12 cellular contexts compared by ENCODE assay signal in genomic region chr3:171248426-171249115, GRCh38.
DNase-seq lines count a peak whose midpoint lies in the region; ATAC-seq lines count a peak whose summit lies in the region.
"Had no signal": no experiment of that assay in that cellular context is flagged by ENCODE, and none has a peak within 500 bp of the region (broad histone marks: within the 10 kb centered on the region; RNA-seq: fewer than 3 reads in every experiment).

No MANE protein-coding gene starts in this region.

- peaks cover 14% of the 10 kb centered on the region for H3K36me3 Mint-ChIP-seq in activated CD8-positive, alpha-beta T cell treated with anti-CD3 and anti-CD28 coated beads, Interleukin-2, amount 10 ng/mL, durations not matched to agents 7 days and 5 days (ENCODE audit: low read depth)
- H3K36me3 Mint-ChIP-seq: stimulated activated memory B cell treated with anti-CD40 and anti-IgM and Interleukin-4, amounts not matched to agents 10 μg/mL and 1 μg/mL and 100 μg/mL, for 72 hours had no signal

- no peak for DNase-seq in activated CD8-positive, alpha-beta T cell treated with anti-CD3 and anti-CD28 coated beads, Interleukin-2, amount 10 ng/mL, durations not matched to agents 7 days and 5 days
- DNase-seq in NCI-H2029 treated with DMSO at 0.1 percent for 48 hours (lab: John Stamatoyannopoulos, UW) (no peak), NCI-H1436 (lab: John Stamatoyannopoulos, UW) (no peak), NCI-H510A (lab: John Stamatoyannopoulos, UW) (no peak), DMS79 (lab: John Stamatoyannopoulos, UW) (no peak)
- DNase-seq: left ventricle myocardium inferior had no signal

- no peak overlapping the region for H3K27ac Mint-ChIP-seq in activated CD8-positive, alpha-beta T cell treated with anti-CD3 and anti-CD28 coated beads, Interleukin-2, amount 10 ng/mL, durations not matched to agents 7 days and 5 days
- H3K27ac Mint-ChIP-seq: activated naive CD8-positive, alpha-beta T cell; stimulated activated memory B cell treated with anti-CD40 and anti-IgM and Interleukin-4, amounts not matched to agents 10 μg/mL and 1 μg/mL and 100 μg/mL, for 72 hours; T-helper 1 cell treated with Interleukin-12 subunit alpha and Interleukin-12 subunit beta and Interleukin-4 antibody, amounts not matched to agents 30 μg/mL and 1 μg/mL, for 36 hours had no signal

- no peaks in the 10 kb centered on the region for H3K9me3 Mint-ChIP-seq in activated CD8-positive, alpha-beta T cell treated with anti-CD3 and anti-CD28 coated beads, Interleukin-2, amount 10 ng/mL, durations not matched to agents 7 days and 5 days (ENCODE audit: insufficient read depth)
- H3K9me3 Mint-ChIP-seq: stimulated activated memory B cell treated with anti-CD40 and anti-IgM and Interleukin-4, amounts not matched to agents 10 μg/mL and 1 μg/mL and 100 μg/mL, for 72 hours; T-helper 1 cell treated with Interleukin-12 subunit alpha and Interleukin-12 subunit beta and Interleukin-4 antibody, amounts not matched to agents 30 μg/mL and 1 μg/mL, for 36 hours had no signal

- H3K4me1 Mint-ChIP-seq in activated CD8-positive, alpha-beta T cell treated with anti-CD3 and anti-CD28 coated beads, Interleukin-2, amount 10 ng/mL, durations not matched to agents 7 days and 5 days (ENCODE audit: low read depth), result peaks cover 24% of the 10 kb centered on the region
- H3K4me1 Mint-ChIP-seq: stimulated activated memory B cell treated with anti-CD40 and anti-IgM and Interleukin-4, amounts not matched to agents 10 μg/mL and 1 μg/mL and 100 μg/mL, for 72 hours had no signal

- CTCF ChIA-PET in activated CD8-positive, alpha-beta T cell treated with anti-CD3 and anti-CD28 coated beads, Interleukin-2, amount 10 ng/mL, durations not matched to agents 7 days and 5 days (lab: Charles Lee), result interaction anchor here (0.9 to 2.3 kb wide), 7 partner anchors 9 to 85 kb away, joined by 3 to 8 read pairs (median 3); no protein-coding TSS in a partner anchor

- POLR2A ChIA-PET in activated CD8-positive, alpha-beta T cell treated with anti-CD3 and anti-CD28 coated beads, Interleukin-2, amount 10 ng/mL, durations not matched to agents 7 days and 5 days (lab: Charles Lee), result interaction anchor here (0.8 to 1.0 kb wide), 3 partner anchors 9 to 212 kb away, joined by 3 to 5 read pairs (median 3); partner anchors contain the start of gene TNIK

- no peaks in the 10 kb centered on the region for H3K27me3 Mint-ChIP-seq in activated CD8-positive, alpha-beta T cell treated with anti-CD3 and anti-CD28 coated beads, Interleukin-2, amount 10 ng/mL, durations not matched to agents 7 days and 5 days (ENCODE audit: low read depth)
- H3K27me3 Mint-ChIP-seq: activated naive CD8-positive, alpha-beta T cell; stimulated activated memory B cell treated with anti-CD40 and anti-IgM and Interleukin-4, amounts not matched to agents 10 μg/mL and 1 μg/mL and 100 μg/mL, for 72 hours had no signal

- ATAC-seq in GM18511 (IDR thresholded peaks at IDR 0.05; ENCODE audit: unreplicated experiment), result peak; percentile 88
- peak; percentile 90 for ATAC-seq in GM19455 (IDR thresholded peaks at IDR 0.05; ENCODE audit: unreplicated experiment)
- ATAC-seq in HG02981 (IDR thresholded peaks at IDR 0.05; ENCODE audit: unreplicated experiment), result peak; percentile 83
- ATAC-seq in activated CD8-positive, alpha-beta T cell treated with anti-CD3 and anti-CD28 coated beads, Interleukin-2, amount 10 ng/mL, durations not matched to agents 7 days and 5 days, result peak; percentile 44
- ATAC-seq: stimulated activated memory B cell treated with anti-CD40 and anti-IgM and Interleukin-4, amounts not matched to agents 10 μg/mL and 1 μg/mL and 100 μg/mL, for 72 hours had no signal

- no peak overlapping the region for H3K4me3 Mint-ChIP-seq in activated CD8-positive, alpha-beta T cell treated with anti-CD3 and anti-CD28 coated beads, Interleukin-2, amount 10 ng/mL, durations not matched to agents 7 days and 5 days
- H3K4me3 Mint-ChIP-seq: activated naive CD8-positive, alpha-beta T cell; stimulated activated memory B cell treated with anti-CD40 and anti-IgM and Interleukin-4, amounts not matched to agents 10 μg/mL and 1 μg/mL and 100 μg/mL, for 72 hours; T-helper 1 cell treated with Interleukin-12 subunit alpha and Interleukin-12 subunit beta and Interleukin-4 antibody, amounts not matched to agents 30 μg/mL and 1 μg/mL, for 36 hours had no signal
